Comparison of ENCODE assay signal across 8 cellular contexts in the genomic region with DNA sequence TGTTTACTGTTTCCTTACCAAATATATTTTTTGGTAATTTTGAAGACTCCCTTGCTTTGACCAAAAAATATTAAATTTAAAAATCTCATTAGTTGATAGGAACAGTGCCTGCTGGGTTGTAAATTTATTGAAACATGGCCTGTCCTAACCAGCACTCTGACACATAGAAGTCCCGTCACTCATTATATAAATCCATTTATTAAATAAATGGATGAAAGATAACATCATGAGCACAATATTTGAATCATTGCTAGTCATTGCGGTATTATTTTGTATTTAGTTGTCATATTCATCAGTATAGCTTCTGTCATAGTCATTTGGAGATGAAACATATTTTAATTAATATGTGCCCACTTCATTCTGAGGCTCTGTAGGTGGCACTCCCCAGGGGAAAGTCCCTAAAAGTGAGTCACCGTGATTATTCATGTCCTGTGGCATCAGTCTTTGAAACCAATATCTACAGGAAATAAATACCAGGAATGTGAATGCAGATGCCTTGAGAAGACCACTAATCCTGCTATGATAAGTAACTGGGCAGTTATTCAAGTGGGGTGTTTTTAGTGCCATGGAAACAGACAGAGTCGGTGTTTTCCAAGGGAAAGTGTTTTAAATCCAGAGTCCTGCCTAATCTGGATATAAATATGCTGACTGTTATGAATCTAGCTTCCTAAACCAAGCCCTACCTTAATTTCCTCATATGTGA.
DNase-seq lines count a peak whose midpoint lies in the region; ATAC-seq, FAIRE-seq and TF ChIP-seq lines count a peak whose summit lies in the region.

No MANE protein-coding gene starts in this region.

- no peak for FAIRE-seq in HepG2 (lab: Jason Lieb, UNC)

- TF ChIP-seq EP300 in HepG2 (IDR thresholded peaks at IDR 0.05; ENCODE audit: low read depth in 2 of 2, low read length in 2 of 2) (no peak), HepG2 (CRISPR knock-in tag; IDR thresholded peaks at IDR 0.05; ENCODE audit: borderline replicate concordance) (no peak)

- H3K4me3 ChIP-seq in HepG2 (replicated peaks in 1 of 3; ENCODE audit: insufficient read depth in 1 of 3, low read depth in 2 of 3, low read length in 3 of 3): no peak overlapping the region

- no peak overlapping the region for H2AFZ ChIP-seq in HepG2 (ENCODE audit: low read length)

- H3K79me2 ChIP-seq in HepG2 (ENCODE audit: insufficient read depth, low read length): no peaks in the 10 kb centered on the region

- H3K4me2 ChIP-seq in HepG2 (ENCODE audit: low read depth, low read length): no peak overlapping the region

- no peaks in the 10 kb centered on the region for H3K9me3 ChIP-seq in HepG2 (ENCODE audit: low read length)

- H3K27ac ChIP-seq in HepG2 (ENCODE audit: extremely low read length, insufficient read depth, low read length): no peak overlapping the region

- CTCF ChIA-PET in HepG2 (lab: Yijun Ruan, JAX; ENCODE audit: low intra/inter-chr PET ratio, low total read pairs): no interaction called here

- intact Hi-C loops in HepG2 (cut with micrococcal nuclease; ENCODE audit: unreplicated experiment): no loop called here

- ATAC-seq in HepG2 (no peak), GM21360 (IDR thresholded peaks at IDR 0.05; ENCODE audit: unreplicated experiment) (no peak)

- TF ChIP-seq CTCF in AG09319 (IDR thresholded peaks at IDR 0.05; ENCODE audit: low read depth, low read length): no peak
- TF ChIP-seq CTCF in HepG2 (CRISPR knock-in tag; IDR thresholded peaks at IDR 0.05): no peak

- TF ChIP-seq RAD21 in HepG2 (CRISPR knock-in tag; IDR thresholded peaks at IDR 0.05): no peak

- H3K4me1 ChIP-seq in HepG2 (ENCODE audit: insufficient read depth, low read length): no peaks in the 10 kb centered on the region

- WGBS in HepG2 (ENCODE audit: low lambda C conversion rate): 5% methylated on average over 4 of the region's 4 CpGs

- DNase-seq in AG09319 (ENCODE audit: extremely low read depth, low read depth) (peak; percentile 80), HK-2 (ENCODE audit: unreplicated experiment) (peak; percentile 62), HepG2 (ENCODE audit: low spot score) (peak; percentile 6), stromal cell of bone marrow (ENCODE audit: low read depth) (peak; percentile 92), cortex of kidney (lab: John Stamatoyannopoulos, UW) (no peak), NCI-H2171 (lab: John Stamatoyannopoulos, UW) (no peak)
- peak; percentile 32 for DNase-seq in activated naive CD4-positive, alpha-beta T cell treated with anti-CD3 and anti-CD28 coated beads, Interleukin-2, amount 50 U/mL, for 16 hours

- in situ Hi-C loops in HepG2 (cut with HindIII; ENCODE audit: extremely low pct_ligation_motif_present, low pct_unique_long_range_greater_than_20kb): loop anchor here (5.0 kb wide), 1 partner anchor 568 kb away; no protein-coding TSS in a partner anchor

- no TSS peak for BruUV-seq in HepG2 (replicated peaks; lab: Mats Ljungman, UMichigan)

- no peaks in the 10 kb centered on the region for H4K20me1 ChIP-seq in HepG2 (ENCODE audit: insufficient read depth, low read length)

- H3K9ac ChIP-seq in HepG2 (ENCODE audit: insufficient read depth, low read depth, low read length): no peak overlapping the region

- no peaks in the 10 kb centered on the region; a peak in 1 of 5 replicates for H3K27me3 ChIP-seq in HepG2 (ENCODE audit: control insufficient read depth in 1 of 2, insufficient read depth in 2 of 2, low read length in 2 of 2)

- POLR2A ChIA-PET in HepG2 (lab: Yijun Ruan, JAX): no interaction called here

- no peak for TF ChIP-seq POLR2A in HepG2 (IDR thresholded peaks at IDR 0.05; ENCODE audit: insufficient read depth in 1 of 2, low read depth in 2 of 2, low read length in 2 of 2)

- no peaks in the 10 kb centered on the region for H3K36me3 ChIP-seq in HepG2 (replicated peaks in 1 of 2; ENCODE audit: control insufficient read depth in 1 of 2, insufficient read depth in 2 of 2, low read length in 2 of 2)

TF ChIP-seq in HepG2, 621 proteins besides CTCF, POLR2A, EP300 and RAD21:
- no peak for TF ChIP-seq GATAD2A (CRISPR knock-in tag; IDR thresholded peaks at IDR 0.05)
- TF ChIP-seq MAFF (IDR thresholded peaks at IDR 0.05; ENCODE audit: low read depth, low read length): peak; percentile 56; the same call in 1 of the 2 replicates
- TF ChIP-seq ZNF746 (CRISPR knock-in tag; IDR thresholded peaks at IDR 0.05): no peak
- TF ChIP-seq STAT5B (CRISPR knock-in tag; IDR thresholded peaks at IDR 0.05): no peak
- TF ChIP-seq MAFK (conservative IDR thresholded peaks at IDR 0.05 in 1 of 2, IDR thresholded peaks at IDR 0.05 in 1 of 2; ENCODE audit: low read length in 2 of 2): peak; percentile 18 to 71; a peak in 2 of 4 replicates

Comparison
In these comparisons a context has a peak if more than half of its experiments do, and no peak if none do; other contexts are left out.
1. DNase-seq: peak in AG09319 (single experiment), HK-2 (single experiment), activated naive CD4-positive, alpha-beta T cell treated with anti-CD3 and anti-CD28 coated beads, Interleukin-2, amount 50 U/mL, for 16 hours (single experiment), HepG2 (single experiment) and stromal cell of bone marrow (single experiment); none in cortex of kidney (single experiment) and NCI-H2171 (single experiment).